ENCODE assay signal across 8 cellular contexts in genomic region chr11:14499178-14499559, GRCh38. TPM values are rescaled to one million over a fixed set of nuclear protein-coding genes. Genes with fewer than 3 reads are reported as not detected.
A peak's percentile ranks its signal among the peaks of the same experiment; 100 is the strongest.
DNase-seq lines count a peak whose midpoint lies in the region; ATAC-seq, FAIRE-seq and TF ChIP-seq lines count a peak whose summit lies in the region.

No MANE protein-coding gene starts in this region.

- 2% methylated on average over 15 of the region's 19 CpGs for WGBS in GM12878 (ENCODE audit: insufficient coverage, insufficient replicate concordance, low lambda C conversion rate, missing lambda C conversion rate)

- H3K4me2 ChIP-seq in GM12878 (ENCODE audit: control insufficient read depth, insufficient read depth), result peak overlapping the region; percentile 77

- H2AFZ ChIP-seq in GM12878 (ENCODE audit: control insufficient read depth, low read depth, low read length), result peak overlapping the region; percentile 45; the same call in 1 of the 2 replicates

- ATAC-seq in HG02885 (IDR thresholded peaks at IDR 0.05; ENCODE audit: poor library complexity, unreplicated experiment) (peak; percentile 10), GM12878 (peak; percentile 59)

- DNase-seq in DMS 273 (lab: John Stamatoyannopoulos, UW; ENCODE audit: unreplicated experiment) (peak; percentile 48), DMS 273 treated with DMSO at 0.1 percent for 48 hours (lab: John Stamatoyannopoulos, UW) (no peak), SJSA1 (ENCODE audit: low read depth in 1 of 2, low spot score in 2 of 2) (peak; percentile 24 to 54), GM12878 (ENCODE audit: low read depth, low spot score) (no peak), iris pigment epithelial cell (ENCODE audit: low read depth) (peak; percentile 14), GF-D8 (lab: John Stamatoyannopoulos, UW) (no peak)
- peak in 3 of 4 experiments; percentile 13 to 25 (median 20) for DNase-seq in stimulated activated CD4-positive, alpha-beta T cell treated with anti-CD3 and anti-CD28 coated beads, Interleukin-1b, Interleukin-23, amount 100 ng/mL, for 24 hours (ENCODE audit: low read depth in 4 of 4, low spot score in 1 of 4)

- RAD21 ChIA-PET in GM12878 (lab: Charles Lee; ENCODE audit: unreplicated experiment), result interaction anchor here (1.8 to 2.4 kb wide), 2 partner anchors 21 to 44 kb away, joined by 5 to 21 read pairs; partner anchors contain the start of gene PSMA1

- POLR2A ChIA-PET in GM12878 (lab: Charles Lee), result interaction anchor here (0.7 to 3.6 kb wide), 4 partner anchors 19 to 27 kb away, joined by 3 to 34 read pairs (median 6); partner anchors contain the start of gene PSMA1

- TF ChIP-seq CTCF in GM12878 (IDR thresholded peaks at IDR 0.05 in 2 of 3, conservative IDR thresholded peaks at IDR 0.05 in 1 of 3; ENCODE audit: control insufficient read depth in 2 of 3, extremely low read depth in 1 of 3, insufficient read depth in 1 of 3, low read depth in 3 of 3, low read length in 3 of 3), result no peak

- H3K9me3 ChIP-seq in SJSA1 (replicated peaks) (no peaks in the 10 kb centered on the region), GM12878 (replicated peaks; ENCODE audit: control insufficient read depth, insufficient read depth, low read length) (no peaks in the 10 kb centered on the region)

- H3K4me3 ChIP-seq in SJSA1 (peak overlapping the region; percentile 55), GM12878 (peak overlapping the region; percentile 89)

- H3K36me3 ChIP-seq in SJSA1 (peaks cover 58% of the 10 kb centered on the region), GM12878 (ENCODE audit: control insufficient read depth in 2 of 2, insufficient read depth in 2 of 2, low read length in 1 of 2) (peaks cover 1 to 9% of the 10 kb centered on the region in 2 experiments; a peak in 3 of 4 replicates)

- TSS peak; percentile 60 for BruUV-seq in GM12878 (replicated peaks; lab: Mats Ljungman, UMichigan)

- in situ Hi-C loops in GM12878 (cut with MboI), result no loop called here

- SMC1A ChIA-PET in GM12878 (lab: Charles Lee; ENCODE audit: uncharacterized antibody, unreplicated experiment), result interaction anchor here (1.0 to 1.7 kb wide), 2 partner anchors 23 to 35 kb away, joined by 3 to 4 read pairs; no protein-coding TSS in a partner anchor

- intact Hi-C loops in GM12878 (cut with micrococcal nuclease; ENCODE audit: unreplicated experiment), result loop anchor here (2.0 kb wide), 1 partner anchor 22 kb away; the partner anchor contains the start of gene PSMA1

- H3K9ac ChIP-seq in GM12878 (ENCODE audit: control insufficient read depth, insufficient read depth, low read length), result peak overlapping the region; percentile 82

- CTCF ChIA-PET in GM12878 (lab: Yijun Ruan, JAX), result interaction anchor here (0.8 to 2.3 kb wide), 2 partner anchors 29 to 191 kb away, joined by 3 to 5 read pairs; no protein-coding TSS in a partner anchor

- TF ChIP-seq RAD21 in GM12878 (IDR thresholded peaks at IDR 0.05; ENCODE audit: insufficient read depth, low read depth, low read length), result no peak

- H3K27me3 ChIP-seq in SJSA1 (replicated peaks) (no peaks in the 10 kb centered on the region), GM12878 (replicated peaks in 1 of 2; ENCODE audit: control insufficient read depth in 2 of 2, insufficient read depth in 2 of 2, low read length in 1 of 2) (no peaks in the 10 kb centered on the region)

- TF ChIP-seq POLR2A in GM12878 (IDR thresholded peaks at IDR 0.05; ENCODE audit: low read depth, low read length), result no peak

- peaks cover 27% of the 10 kb centered on the region for H3K79me2 ChIP-seq in GM12878 (ENCODE audit: control insufficient read depth, insufficient read depth, low read length)

- H4K20me1 ChIP-seq in GM12878 (ENCODE audit: control insufficient read depth, insufficient read depth), result no peaks in the 10 kb centered on the region

- H3K27ac ChIP-seq in SJSA1, result peak overlapping the region; percentile 42; the same call in 1 of the 2 replicates
- H3K27ac ChIP-seq in GM12878 (ENCODE audit: control insufficient read depth, insufficient read depth), result peak overlapping the region; percentile 87

- H3K4me1 ChIP-seq in SJSA1 (replicated peaks) (no peaks in the 10 kb centered on the region), GM12878 (ENCODE audit: control insufficient read depth, insufficient read depth, low read length) (no peaks in the 10 kb centered on the region)

- no peak for TF ChIP-seq EP300 in GM12878 (IDR thresholded peaks at IDR 0.05; ENCODE audit: borderline replicate concordance in 1 of 2, control insufficient read depth in 1 of 2, low read depth in 2 of 2, low read length in 2 of 2)

- no peak for FAIRE-seq in GM12878 (lab: Jason Lieb, UNC)

TF ChIP-seq in GM12878, 131 proteins besides CTCF, POLR2A, EP300 and RAD21 (continues in another document):
- TF ChIP-seq FOS (IDR thresholded peaks at IDR 0.05; ENCODE audit: borderline replicate concordance, extremely low read depth, insufficient read length), result no peak
- TF ChIP-seq NKRF (conservative IDR thresholded peaks at IDR 0.05), result 0 out of 2 replicates have a peak, but pooled peaks have one; percentile 17

RNA-seq across cellular contexts. Expression of gene COPB1, which starts 0.4 kb away (rescaled TPM):
- total RNA-seq in SJSA1 (2014; rRNA removed; shearing (Covaris generic)), result 324 and 423 TPM in 2 replicates
- 139 and 157 TPM in 2 replicates for total RNA-seq in GM12878 (2013; cell fraction: nucleolus; rRNA removed)
- 117 and 126 TPM in 2 replicates for total RNA-seq in GM12878 (2014; rRNA removed)
- total RNA-seq in GM12878 (2014; rRNA removed; fragmentation: Illumina TruSeq; extraction: Trizol), result 141 and 149 TPM in 2 replicates
- 85.3 and 88.8 TPM in 2 replicates for total RNA-seq in GM12878 (2021)
- 67.7 TPM for polyA plus RNA-seq in GM12878 (2011; ENCODE audit: low read depth)
- 139 and 189 TPM in 2 replicates for polyA plus RNA-seq in GM12878 (2011; rRNA removed)
- 60.4 and 61.6 TPM in 2 replicates for polyA plus RNA-seq in GM12878 (2011; cell fraction: cytosol; rRNA removed)
- 55.6 and 55.9 TPM in 2 replicates for polyA plus RNA-seq in GM12878 (2011; cell fraction: nucleus; rRNA removed)
- polyA plus RNA-seq in GM12878 (2012), result 82.7 and 89.9 TPM in 2 replicates
- 95.5 and 107 TPM in 2 replicates for polyA plus RNA-seq in GM12878 (2014; fragmentation: Illumina TruSeq; extraction: Trizol)
- polyA plus RNA-seq in GM12878 (2014; fragmentation: Nextera tagmentation; extraction: Ambion mirVana), result 100 to 1,000 TPM in 1 of 2 experiments, 10 to 100 TPM in 1; 74.4 to 101 TPM
- 60.7 and 67.0 TPM in 2 replicates for polyA plus RNA-seq in GM12878 (2014; rRNA removed)
- polyA plus RNA-seq in GM12878 (2016; fragmentation: Nextera tagmentation; extraction: Ambion mirVana), result 100 to 1,000 TPM; 142 to 146 TPM
- 87.9 and 117 TPM in 2 replicates for polyA minus RNA-seq in GM12878 (2011; rRNA and poly(A)+ RNA removed)
- polyA minus RNA-seq in GM12878 (2011; cell fraction: cytosol; rRNA and poly(A)+ RNA removed), result 54.7 and 62.0 TPM in 2 replicates
- polyA minus RNA-seq in GM12878 (2011; cell fraction: nucleus; rRNA and poly(A)+ RNA removed), result 39.3 and 59.2 TPM in 2 replicates

RNA-seq across cellular contexts. Expression of gene PSMA1, which starts 21.0 kb away (rescaled TPM):
- total RNA-seq in SJSA1 (2014; rRNA removed; shearing (Covaris generic)), result 361 and 422 TPM in 2 replicates
- 119 and 128 TPM in 2 replicates for total RNA-seq in GM12878 (2013; cell fraction: nucleolus; rRNA removed)
- total RNA-seq in GM12878 (2014; rRNA removed) (225 and 253 TPM in 2 replicates), GM12878 (2014; rRNA removed; fragmentation: Illumina TruSeq; extraction: Trizol) (260 and 267 TPM in 2 replicates), GM12878 (2021) (185 TPM in 2 replicates)
- polyA plus RNA-seq in GM12878 (2011; ENCODE audit: low read depth), result 184 TPM
- polyA plus RNA-seq in GM12878 (2011; rRNA removed) (331 and 444 TPM in 2 replicates), GM12878 (2014; fragmentation: Illumina TruSeq; extraction: Trizol) (207 and 280 TPM in 2 replicates), GM12878 (2014; fragmentation: Nextera tagmentation; extraction: Ambion mirVana) (100 to 1,000 TPM; 611 to 678 TPM), GM12878 (2014; rRNA removed) (198 and 252 TPM in 2 replicates), GM12878 (2016; fragmentation: Nextera tagmentation; extraction: Ambion mirVana) (100 to 1,000 TPM; 412 to 415 TPM)
- polyA plus RNA-seq in GM12878 (2011; cell fraction: cytosol; rRNA removed), result 140 and 161 TPM in 2 replicates
- polyA plus RNA-seq in GM12878 (2011; cell fraction: nucleus; rRNA removed), result 316 and 352 TPM in 2 replicates
- 204 and 218 TPM in 2 replicates for polyA plus RNA-seq in GM12878 (2012)
- 120 and 148 TPM in 2 replicates for polyA minus RNA-seq in GM12878 (2011; rRNA and poly(A)+ RNA removed)
- 44.0 and 65.3 TPM in 2 replicates for polyA minus RNA-seq in GM12878 (2011; cell fraction: cytosol; rRNA and poly(A)+ RNA removed)
- polyA minus RNA-seq in GM12878 (2011; cell fraction: nucleus; rRNA and poly(A)+ RNA removed), result 49.1 and 66.1 TPM in 2 replicates

Comparison
In these comparisons a context has a peak if more than half of its experiments do, and no peak if none do; other contexts are left out.
1. DNase-seq: peak in DMS 273 (single experiment), SJSA1 (2 of 2), iris pigment epithelial cell (single experiment) and stimulated activated CD4-positive, alpha-beta T cell treated with anti-CD3 and anti-CD28 coated beads, Interleukin-1b, Interleukin-23, amount 100 ng/mL, for 24 hours (3 of 4); none in DMS 273 treated with DMSO at 0.1 percent for 48 hours (single experiment), GM12878 (single experiment) and GF-D8 (single experiment).